In the genomic region with DNA sequence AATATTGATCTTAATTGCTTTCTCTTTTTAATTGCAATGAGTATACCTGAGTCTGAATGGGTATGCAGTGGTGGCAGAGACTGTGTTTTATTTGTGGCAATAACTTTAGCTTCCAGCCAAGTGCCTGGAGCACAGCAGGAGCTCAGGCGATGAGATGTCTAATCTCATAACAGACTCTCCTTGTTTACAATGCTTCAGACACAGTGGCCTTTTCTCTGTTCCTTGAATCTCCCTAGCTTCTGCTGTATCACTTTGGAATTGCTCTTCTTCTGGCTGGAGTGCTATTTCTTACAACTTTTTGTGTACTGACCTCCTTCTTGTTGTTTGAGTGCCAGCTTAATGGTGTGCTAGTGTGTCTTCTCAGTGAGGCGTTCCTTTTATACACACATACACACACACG, we compare ENCODE assay signal across 11 cellular contexts.
"Had no signal": no experiment of that assay in that cellular context is flagged by ENCODE, and none has a peak within 500 bp of the region (broad histone marks: within the 10 kb centered on the region; RNA-seq: fewer than 3 reads in every experiment).

No MANE protein-coding gene starts in this region.

- H3K4me3 Mint-ChIP-seq: brain had no signal

- H3K36me3 ChIP-seq: esophagus muscularis mucosa, upper lobe of right lung had no signal

- H3K27ac ChIP-seq: parathyroid adenoma, skin epidermis, upper lobe of right lung had no signal

- H3K27me3 ChIP-seq: esophagus muscularis mucosa, upper lobe of right lung had no signal

- ATAC-seq: activated naive CD4-positive, alpha-beta T cell treated with anti-CD3 and anti-CD28 coated beads, Interleukin-2, amount 50 U/mL, for 72 hours; upper lobe of right lung had no signal

- H3K9me3 ChIP-seq: esophagus muscularis mucosa, SK-N-SH, upper lobe of right lung had no signal

- H3K4me1 ChIP-seq: parathyroid adenoma, upper lobe of right lung had no signal

- H3K36me3 Mint-ChIP-seq: activated naive CD4-positive, alpha-beta T cell treated with anti-CD3 and anti-CD28 coated beads, Interleukin-2, amount 50 U/mL, for 72 hours; brain had no signal

- DNase-seq: activated effector memory CD4-positive, alpha-beta T cell treated with Interleukin-2 at 50 U/mL for 16 hours; activated T-cell treated with anti-CD3 and anti-CD28 coated beads, Interleukin-2, amount 50 U/mL, for 1 hour; cerebellar nuclear complex; mammary epithelial cell; SK-N-SH; upper lobe of right lung had no signal

- H3K4me3 ChIP-seq: esophagus muscularis mucosa, skin epidermis, upper lobe of right lung had no signal

- H3K9me3 Mint-ChIP-seq: activated naive CD4-positive, alpha-beta T cell treated with anti-CD3 and anti-CD28 coated beads, Interleukin-2, amount 50 U/mL, for 72 hours; brain had no signal

- H3K27ac Mint-ChIP-seq: activated naive CD4-positive, alpha-beta T cell treated with anti-CD3 and anti-CD28 coated beads, Interleukin-2, amount 50 U/mL, for 72 hours had no signal
